Comparison of ENCODE assay signal across 8 cellular contexts in the genomic region with DNA sequence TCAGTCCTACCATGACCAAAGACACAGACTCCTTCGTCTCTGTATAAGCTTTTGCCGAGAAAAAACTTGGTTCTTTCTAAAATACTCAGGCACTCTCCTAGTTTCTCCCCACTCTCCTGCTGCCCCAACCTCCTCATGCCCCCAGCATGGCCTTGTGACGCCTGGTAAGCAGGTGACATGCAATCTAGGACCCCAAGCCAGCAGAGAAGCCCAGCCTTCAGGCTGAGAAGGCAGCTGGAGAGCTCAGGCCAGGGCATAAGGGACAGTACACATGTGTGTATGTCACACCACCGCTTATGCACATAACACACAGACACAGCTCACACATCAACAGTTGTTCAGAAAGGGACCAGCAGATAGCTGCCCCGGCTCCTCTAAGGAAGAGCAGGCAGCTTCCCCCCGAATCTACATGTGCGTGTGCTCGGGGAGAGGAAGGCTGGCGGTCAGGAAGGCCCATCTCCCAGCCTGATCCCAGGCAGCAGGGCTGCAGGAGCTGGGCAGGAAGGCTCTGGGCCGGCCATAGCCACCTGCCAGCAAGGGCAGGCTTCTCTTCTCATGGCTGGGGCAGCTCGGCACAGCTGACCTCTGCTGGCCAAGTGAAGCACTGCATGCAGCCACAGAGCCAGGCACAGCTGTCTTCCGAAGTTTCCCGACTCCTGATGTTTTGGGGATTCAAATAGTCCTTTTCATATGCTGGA. TPM values are rescaled to one million over a fixed set of nuclear protein-coding genes. Genes with fewer than 3 reads are reported as not detected.
A peak's percentile ranks its signal among the peaks of the same experiment; 100 is the strongest.
DNase-seq lines count a peak whose midpoint lies in the region; ATAC-seq and TF ChIP-seq lines count a peak whose summit lies in the region.

No MANE protein-coding gene starts in this region.

- H3K4me3 Mint-ChIP-seq in endodermal cell, result no peak overlapping the region

- no peaks in the 10 kb centered on the region for H3K9me3 Mint-ChIP-seq in endodermal cell

- peaks cover 60% of the 10 kb centered on the region for H3K36me3 Mint-ChIP-seq in endodermal cell (ENCODE audit: low read depth)

- no peaks in the 10 kb centered on the region for H3K27me3 ChIP-seq in endodermal cell (ENCODE audit: control insufficient read depth, insufficient read depth, low read length, poor library complexity, severe bottlenecking)

- H3K9ac ChIP-seq in endodermal cell (ENCODE audit: extremely low read depth, low read length, poor library complexity, severe bottlenecking), result no peak overlapping the region

- TF ChIP-seq CTCF in GM12873 (IDR thresholded peaks at IDR 0.05; ENCODE audit: insufficient read depth, low read depth, low read length, missing control alignments), result peak; percentile 99
- TF ChIP-seq CTCF in endodermal cell (conservative IDR thresholded peaks at IDR 0.05), result peak; percentile 97

- no peak overlapping the region for H3K27ac ChIP-seq in endodermal cell (ENCODE audit: low read depth, low read length)

- no peaks in the 10 kb centered on the region for H3K9me3 ChIP-seq in endodermal cell (ENCODE audit: control insufficient read depth, low read length)

- no peaks in the 10 kb centered on the region for H3K27me3 Mint-ChIP-seq in endodermal cell (ENCODE audit: insufficient read depth)

- WGBS in endodermal cell (ENCODE audit: insufficient coverage in 1 of 2, insufficient read length in 1 of 2), 2 experiments, result 80 to 81% methylated on average over 11 to 13 of the region's 13 CpGs

- peaks cover 2% of the 10 kb centered on the region for H3K4me1 ChIP-seq in endodermal cell (ENCODE audit: control insufficient read depth, insufficient read depth, low read length)

- DNase-seq in NOMO-1 treated with DMSO at 0.1 percent for 48 hours (lab: John Stamatoyannopoulos, UW; ENCODE audit: unreplicated experiment) (peak; percentile 41), endodermal cell (peak; percentile 94), middle frontal gyrus (ENCODE audit: extremely low spot score, low spot score) (peak; percentile 54)
- peak; percentile 64 for DNase-seq in activated CD8-positive, alpha-beta memory T cell treated with anti-CD3 and anti-CD28 coated beads, Interleukin-2, amount 50 U/mL, for 4 hours
- peak; percentile 26 to 60 (median 48) for DNase-seq in stimulated activated naive CD4-positive, alpha-beta T cell (lab: John Stamatoyannopoulos, UW)

- peaks cover 3% of the 10 kb centered on the region for H3K4me1 Mint-ChIP-seq in endodermal cell

- peak overlapping the region; percentile 66 for H3K27ac Mint-ChIP-seq in endodermal cell

- peaks cover 60% of the 10 kb centered on the region for H3K36me3 ChIP-seq in endodermal cell (ENCODE audit: control insufficient read depth, insufficient read depth, low read length)

- peak; percentile 58 for ATAC-seq in HG03103 (IDR thresholded peaks at IDR 0.05; ENCODE audit: low read depth, unreplicated experiment)
- no peak for ATAC-seq in GM21360 (IDR thresholded peaks at IDR 0.05; ENCODE audit: unreplicated experiment)

- H3K4me3 ChIP-seq in endodermal cell (ENCODE audit: low read length), result no peak overlapping the region

RNA-seq across cellular contexts. Expression of a gene that starts 8.5 kb away (rescaled TPM):
- 10 to 100 TPM; 73.6 to 79.2 TPM for total RNA-seq in endodermal cell
- 66.7 TPM for polyA plus RNA-seq in endodermal cell (2013, experiment 1 of 2)
- 57.5 TPM for polyA plus RNA-seq in endodermal cell (2013, experiment 2 of 2)

RNA-seq across cellular contexts. Expression of a gene that starts 16.8 kb away (rescaled TPM):
- 100 to 1,000 TPM in 1 of 2 donors, 10 to 100 TPM in 1; 75.4 to 109 TPM for total RNA-seq in endodermal cell
- polyA plus RNA-seq in endodermal cell (2013, experiment 1 of 2), result 105 TPM
- polyA plus RNA-seq in endodermal cell (2013, experiment 2 of 2), result 95.6 TPM

RNA-seq across cellular contexts. Expression of a gene that starts 24.1 kb away (rescaled TPM):
- 1 to 10 TPM; 2.7 to 3.1 TPM for total RNA-seq in endodermal cell
- 0.85 TPM for polyA plus RNA-seq in endodermal cell (2013, experiment 1 of 2)
- 0.70 TPM for polyA plus RNA-seq in endodermal cell (2013, experiment 2 of 2)

RNA-seq across cellular contexts. Expression of a gene that starts 41.2 kb away (rescaled TPM):
- total RNA-seq in endodermal cell, result 10 to 100 TPM; 82.5 to 96.0 TPM
- 42.6 TPM for polyA plus RNA-seq in endodermal cell (2013, experiment 1 of 2)
- polyA plus RNA-seq in endodermal cell (2013, experiment 2 of 2), result 42.7 TPM

Comparison
In these comparisons a context has a peak if more than half of its experiments do, and no peak if none do; other contexts are left out.
1. DNase-seq: peak in every context shown above with its lines; median percentile 94 in endodermal cell; 64 in activated CD8-positive, alpha-beta memory T cell treated with anti-CD3 and anti-CD28 coated beads, Interleukin-2, amount 50 U/mL, for 4 hours; 54 in middle frontal gyrus; 48 in stimulated activated naive CD4-positive, alpha-beta T cell; 41 in NOMO-1 treated with DMSO at 0.1 percent for 48 hours.